ENCODE assay signal across 18 cellular contexts in genomic region chr6:78808356-78808891, GRCh38. TPM values are rescaled to one million over a fixed set of nuclear protein-coding genes. Genes with fewer than 3 reads are reported as not detected.
DNase-seq lines count a peak whose midpoint lies in the region; ATAC-seq, FAIRE-seq and TF ChIP-seq lines count a peak whose summit lies in the region.
"Had no signal": no experiment of that assay in that cellular context is flagged by ENCODE, and none has a peak within 500 bp of the region (broad histone marks: within the 10 kb centered on the region; RNA-seq: fewer than 3 reads in every experiment).

No MANE protein-coding gene starts in this region.

- H3K36me3 ChIP-seq in kidney (ENCODE audit: control insufficient read depth in 1 of 2, insufficient read depth in 2 of 2, low read length in 2 of 2) (no peaks in the 10 kb centered on the region), upper lobe of right lung (no peaks in the 10 kb centered on the region)

- no peaks in the 10 kb centered on the region for H3K27me3 ChIP-seq in upper lobe of right lung
- H3K27me3 ChIP-seq in CD4-positive, alpha-beta T cell (ENCODE audit: control insufficient read depth, insufficient read depth, low read length), result no peaks in the 10 kb centered on the region

- TF ChIP-seq CTCF in kidney (IDR thresholded peaks at IDR 0.05; ENCODE audit: borderline replicate concordance, extremely low read depth, insufficient read depth) (no peak), upper lobe of right lung (IDR thresholded peaks at IDR 0.05) (no peak)
- no peak for TF ChIP-seq CTCF in CD4-positive, alpha-beta T cell (IDR thresholded peaks at IDR 0.05)

- peaks cover 2 to 4% of the 10 kb centered on the region in 2 donors for H3K9me3 ChIP-seq in kidney (ENCODE audit: control insufficient read depth in 1 of 2, low read length in 2 of 2)
- H3K9me3 ChIP-seq in upper lobe of right lung, result peaks cover 6% of the 10 kb centered on the region
- H3K9me3 ChIP-seq in CD4-positive, alpha-beta T cell (ENCODE audit: control insufficient read depth, low read length), result no peaks in the 10 kb centered on the region
- H3K9me3 ChIP-seq: A549 had no signal

- POLR2A ChIA-PET in CD4-positive, alpha-beta T cell (lab: Charles Lee), result no interaction called here

- DNase-seq in activated naive CD8-positive, alpha-beta T cell treated with anti-CD3 and anti-CD28 coated beads, Interleukin-2, amount 50 U/mL, for 24 hours, result no peak
- DNase-seq in activated naive CD8-positive, alpha-beta T cell treated with anti-CD3 and anti-CD28 coated beads for 36 hours, result no peak
- peak; percentile 39 for DNase-seq in kidney
- no peak for DNase-seq in natural killer cell treated with Interleukin-12 subunit alpha and Interleukin-12 subunit beta and Interleukin-15 and Interleukin-18, amount 100 ng/mL, for 72 hours (ENCODE audit: low spot score)
- DNase-seq in upper lobe of right lung, result no peak
- no peak for DNase-seq in GM12892 (ENCODE audit: insufficient read length)
- DNase-seq in CD4-positive, alpha-beta T cell, result no peak
- DNase-seq: AML-193; CD4-positive, alpha-beta memory T cell; DMS153; DMS79; GDM1; GOT3; H9 had no signal

- no peak overlapping the region for H3K27ac Mint-ChIP-seq in activated naive CD8-positive, alpha-beta T cell treated with anti-CD3 and anti-CD28 coated beads, Interleukin-2, amount 50 U/mL, for 24 hours
- H3K27ac Mint-ChIP-seq in activated naive CD8-positive, alpha-beta T cell treated with anti-CD3 and anti-CD28 coated beads for 36 hours, result no peak overlapping the region
- H3K27ac Mint-ChIP-seq in natural killer cell treated with Interleukin-12 subunit alpha and Interleukin-12 subunit beta and Interleukin-15 and Interleukin-18, amount 100 ng/mL, for 72 hours, result no peak overlapping the region
- H3K27ac Mint-ChIP-seq in CD4-positive, alpha-beta T cell, result no peak overlapping the region
- H3K27ac Mint-ChIP-seq: CD4-positive, alpha-beta memory T cell; H9 had no signal

- no peak for TF ChIP-seq POLR2A in GM12892 (IDR thresholded peaks at IDR 0.05; ENCODE audit: low read depth, low read length)

- no peak overlapping the region for H3K4me3 Mint-ChIP-seq in activated naive CD8-positive, alpha-beta T cell treated with anti-CD3 and anti-CD28 coated beads, Interleukin-2, amount 50 U/mL, for 24 hours
- H3K4me3 Mint-ChIP-seq in activated naive CD8-positive, alpha-beta T cell treated with anti-CD3 and anti-CD28 coated beads for 36 hours, result no peak overlapping the region
- no peak overlapping the region for H3K4me3 Mint-ChIP-seq in natural killer cell treated with Interleukin-12 subunit alpha and Interleukin-12 subunit beta and Interleukin-15 and Interleukin-18, amount 100 ng/mL, for 72 hours
- no peak overlapping the region for H3K4me3 Mint-ChIP-seq in CD4-positive, alpha-beta T cell
- H3K4me3 Mint-ChIP-seq: CD4-positive, alpha-beta memory T cell; H9 had no signal

- H3K27me3 Mint-ChIP-seq in activated naive CD8-positive, alpha-beta T cell treated with anti-CD3 and anti-CD28 coated beads, Interleukin-2, amount 50 U/mL, for 24 hours, result peaks cover 2% of the 10 kb centered on the region
- peaks cover 9% of the 10 kb centered on the region for H3K27me3 Mint-ChIP-seq in activated naive CD8-positive, alpha-beta T cell treated with anti-CD3 and anti-CD28 coated beads for 36 hours
- no peaks in the 10 kb centered on the region for H3K27me3 Mint-ChIP-seq in natural killer cell treated with Interleukin-12 subunit alpha and Interleukin-12 subunit beta and Interleukin-15 and Interleukin-18, amount 100 ng/mL, for 72 hours
- H3K27me3 Mint-ChIP-seq in CD4-positive, alpha-beta T cell, result peaks cover 13% of the 10 kb centered on the region

- intact Hi-C loops in kidney (cut with DNase I) (no loop called here), upper lobe of right lung (cut with DNase I) (no loop called here)
- intact Hi-C loops in CD4-positive, alpha-beta T cell (cut with DNase I, micrococcal nuclease), result no loop called here

- CTCF ChIA-PET in CD4-positive, alpha-beta T cell (lab: Charles Lee), result no interaction called here

- peaks cover 23% of the 10 kb centered on the region for H3K9me3 Mint-ChIP-seq in activated naive CD8-positive, alpha-beta T cell treated with anti-CD3 and anti-CD28 coated beads, Interleukin-2, amount 50 U/mL, for 24 hours
- H3K9me3 Mint-ChIP-seq in activated naive CD8-positive, alpha-beta T cell treated with anti-CD3 and anti-CD28 coated beads for 36 hours, result peaks cover 19% of the 10 kb centered on the region
- H3K9me3 Mint-ChIP-seq in natural killer cell treated with Interleukin-12 subunit alpha and Interleukin-12 subunit beta and Interleukin-15 and Interleukin-18, amount 100 ng/mL, for 72 hours, result peaks cover 9% of the 10 kb centered on the region
- peaks cover 2% of the 10 kb centered on the region for H3K9me3 Mint-ChIP-seq in CD4-positive, alpha-beta T cell

- no peaks in the 10 kb centered on the region for H3K36me3 Mint-ChIP-seq in activated naive CD8-positive, alpha-beta T cell treated with anti-CD3 and anti-CD28 coated beads, Interleukin-2, amount 50 U/mL, for 24 hours (ENCODE audit: low read depth)
- H3K36me3 Mint-ChIP-seq in activated naive CD8-positive, alpha-beta T cell treated with anti-CD3 and anti-CD28 coated beads for 36 hours, result no peaks in the 10 kb centered on the region
- peaks cover 6% of the 10 kb centered on the region for H3K36me3 Mint-ChIP-seq in natural killer cell treated with Interleukin-12 subunit alpha and Interleukin-12 subunit beta and Interleukin-15 and Interleukin-18, amount 100 ng/mL, for 72 hours
- no peaks in the 10 kb centered on the region for H3K36me3 Mint-ChIP-seq in CD4-positive, alpha-beta T cell (ENCODE audit: low read depth)
- H3K36me3 Mint-ChIP-seq: CD4-positive, alpha-beta memory T cell had no signal

- H3K4me3 ChIP-seq in kidney (ENCODE audit: low read length in 2 of 2) (no peak overlapping the region), upper lobe of right lung (no peak overlapping the region)
- H3K4me3 ChIP-seq: A549 had no signal

- H3K9ac ChIP-seq in kidney (ENCODE audit: low read length in 2 of 2), result no peak overlapping the region

- H3K4me1 Mint-ChIP-seq in activated naive CD8-positive, alpha-beta T cell treated with anti-CD3 and anti-CD28 coated beads, Interleukin-2, amount 50 U/mL, for 24 hours, result no peaks in the 10 kb centered on the region
- no peaks in the 10 kb centered on the region for H3K4me1 Mint-ChIP-seq in activated naive CD8-positive, alpha-beta T cell treated with anti-CD3 and anti-CD28 coated beads for 36 hours
- no peaks in the 10 kb centered on the region for H3K4me1 Mint-ChIP-seq in natural killer cell treated with Interleukin-12 subunit alpha and Interleukin-12 subunit beta and Interleukin-15 and Interleukin-18, amount 100 ng/mL, for 72 hours (ENCODE audit: low read depth in 2 of 2)
- no peaks in the 10 kb centered on the region for H3K4me1 Mint-ChIP-seq in CD4-positive, alpha-beta T cell (ENCODE audit: low read depth)
- H3K4me1 Mint-ChIP-seq: CD4-positive, alpha-beta memory T cell had no signal

- H3K4me1 ChIP-seq in kidney (ENCODE audit: control insufficient read depth in 1 of 2, insufficient read depth in 1 of 2, low read depth in 1 of 2, low read length in 2 of 2) (no peaks in the 10 kb centered on the region), upper lobe of right lung (no peaks in the 10 kb centered on the region)
- H3K4me1 ChIP-seq: A549 had no signal

- H3K27ac ChIP-seq in kidney (ENCODE audit: low read depth in 2 of 2, low read length in 2 of 2) (no peak overlapping the region), upper lobe of right lung (no peak overlapping the region)
- no peak overlapping the region for H3K27ac ChIP-seq in CD4-positive, alpha-beta T cell (ENCODE audit: low read depth, low read length)
- H3K27ac ChIP-seq: 22Rv1, A549, C4-2B had no signal

- ATAC-seq in activated naive CD8-positive, alpha-beta T cell treated with anti-CD3 and anti-CD28 coated beads, Interleukin-2, amount 50 U/mL, for 24 hours, result peak; percentile 28
- peak; percentile 55 to 58 for ATAC-seq in natural killer cell treated with Interleukin-12 subunit alpha and Interleukin-12 subunit beta and Interleukin-15 and Interleukin-18, amount 100 ng/mL, for 72 hours
- ATAC-seq in upper lobe of right lung (peak; percentile 21), HG02678 (IDR thresholded peaks at IDR 0.05; ENCODE audit: unreplicated experiment) (no peak)
- ATAC-seq in CD4-positive, alpha-beta T cell (ENCODE audit: poor library complexity), result no peak
- ATAC-seq: A549 had no signal

- FAIRE-seq in kidney (lab: Jason Lieb, UNC), result no peak
- FAIRE-seq in GM12892 (lab: Jason Lieb, UNC), result no peak
- FAIRE-seq: A549 had no signal

RNA-seq across cellular contexts. Expression of gene IRAK1BP1, which starts 58.9 kb away (rescaled TPM):
- 1 to 10 TPM; 3.5 to 3.6 TPM for total RNA-seq in activated naive CD8-positive, alpha-beta T cell treated with anti-CD3 and anti-CD28 coated beads for 36 hours
- total RNA-seq in kidney (6.6 TPM), upper lobe of right lung (4.3 TPM)
- 6.1 TPM for polyA plus RNA-seq in kidney (ENCODE audit: insufficient read depth, low read depth, low replicate concordance)
- total RNA-seq in natural killer cell treated with Interleukin-12 subunit alpha and Interleukin-12 subunit beta and Interleukin-15 and Interleukin-18, amount 100 ng/mL, for 72 hours, result 1 to 10 TPM; 1.6 to 2.5 TPM
- polyA plus RNA-seq in GM12892 (2012; ENCODE audit: missing spikeins), result 4.3 TPM
- total RNA-seq in CD4-positive, alpha-beta T cell, result under 1 TPM; 0.52 to 0.98 TPM

Comparison
In these comparisons a context has a peak if more than half of its experiments do, and no peak if none do; other contexts are left out.
1. ATAC-seq: peak in activated naive CD8-positive, alpha-beta T cell treated with anti-CD3 and anti-CD28 coated beads, Interleukin-2, amount 50 U/mL, for 24 hours (single experiment), natural killer cell treated with Interleukin-12 subunit alpha and Interleukin-12 subunit beta and Interleukin-15 and Interleukin-18, amount 100 ng/mL, for 72 hours (2 of 2) and upper lobe of right lung (single experiment); none in HG02678 (single experiment) and CD4-positive, alpha-beta T cell (single experiment).